In the genomic region with DNA sequence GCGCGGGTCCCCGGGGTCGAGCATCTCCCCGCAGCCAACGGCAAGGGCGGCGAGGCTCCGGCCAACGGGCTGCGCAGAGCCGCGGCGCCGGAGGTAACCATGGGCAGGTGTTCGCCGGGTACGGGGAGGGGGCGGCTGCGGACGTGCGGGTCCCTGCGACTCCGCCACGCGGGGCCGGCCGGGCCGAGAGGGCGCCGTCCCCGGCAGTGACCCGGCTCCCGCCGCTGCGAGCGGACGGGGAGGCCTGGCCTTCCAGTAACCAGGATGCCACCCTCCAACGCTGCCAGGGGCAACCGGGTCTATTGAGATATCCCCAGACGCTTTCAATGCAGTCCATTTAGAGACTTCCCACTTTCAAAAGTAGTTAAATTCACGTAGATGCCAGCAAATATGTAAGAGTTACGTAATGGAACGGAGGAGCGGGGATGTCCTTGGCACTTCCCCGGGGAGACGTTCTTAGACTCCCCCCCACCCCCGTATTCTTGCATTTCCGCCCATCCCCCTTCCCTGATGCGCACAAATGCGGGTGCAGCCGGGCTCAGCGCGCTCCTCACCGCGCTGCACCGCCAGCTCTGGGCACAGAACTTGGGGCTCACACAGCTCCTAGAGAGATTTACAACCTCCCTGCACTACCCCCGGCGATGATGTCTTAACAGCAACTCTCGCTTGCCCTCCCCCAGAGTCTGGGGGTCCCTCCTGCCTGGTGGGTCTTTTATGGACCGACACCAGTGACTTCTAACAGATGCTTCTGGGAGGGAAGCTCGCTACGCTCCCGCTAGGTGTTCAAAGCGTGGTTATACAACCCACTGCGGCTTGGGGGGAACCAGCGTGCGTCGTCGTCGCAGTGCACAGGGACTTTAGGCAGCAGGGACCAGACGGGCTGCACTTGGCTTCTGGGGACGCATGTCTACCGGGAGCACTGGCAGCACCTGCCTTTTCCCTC, we compare ENCODE assay signal across 1 cellular context.
A peak's percentile ranks its signal among the peaks of the same experiment; 100 is the strongest.
TF ChIP-seq lines count a peak whose summit lies in the region.

No MANE protein-coding gene starts in this region.

TF ChIP-seq in GM12878, 131 proteins besides CTCF, POLR2A, EP300 and RAD21 (continued from another document):
- TF ChIP-seq CBX3 (IDR thresholded peaks at IDR 0.05; ENCODE audit: borderline replicate concordance, low read depth) = no peak
- no peak for TF ChIP-seq NFYA (IDR thresholded peaks at IDR 0.05; ENCODE audit: borderline replicate concordance, low read depth, low read length)
- TF ChIP-seq IKZF1 (conservative IDR thresholded peaks at IDR 0.05) = peak; percentile 8
- TF ChIP-seq TAF1 (IDR thresholded peaks at IDR 0.05; ENCODE audit: borderline replicate concordance, low read depth, low read length) = peak; percentile 10; the same call in 1 of the 2 replicates
- 0 out of 2 replicates have a peak, but pooled peaks have one; percentile 28 for TF ChIP-seq SIN3A (IDR thresholded peaks at IDR 0.05; ENCODE audit: low read depth, low read length)
- TF ChIP-seq PML (IDR thresholded peaks at IDR 0.05; ENCODE audit: low read length) = no peak
- peak; percentile 37 for TF ChIP-seq LARP7 (IDR thresholded peaks at IDR 0.05)
- TF ChIP-seq MYB (IDR thresholded peaks at IDR 0.05; ENCODE audit: borderline replicate concordance, low read depth, low read length) = no peak
- TF ChIP-seq MEF2B (IDR thresholded peaks at IDR 0.05; ENCODE audit: partially characterized antibody, poor library complexity, severe bottlenecking) = peak; percentile 48
- TF ChIP-seq IRF4 (IDR thresholded peaks at IDR 0.05; ENCODE audit: low read depth, low read length) = no peak
- TF ChIP-seq SUZ12 (IDR thresholded peaks at IDR 0.05; ENCODE audit: unreplicated experiment) = no peak
- TF ChIP-seq MTA2 (IDR thresholded peaks at IDR 0.05; ENCODE audit: low read depth) = peak; percentile 33; the same call in 1 of the 2 replicates
- TF ChIP-seq EED (IDR thresholded peaks at IDR 0.05; ENCODE audit: low read depth) = no peak
- TF ChIP-seq BHLHE40 (IDR thresholded peaks at IDR 0.05; ENCODE audit: borderline replicate concordance in 1 of 2, low read depth in 2 of 2, low read length in 1 of 2) = 0 out of 4 replicates have a peak, but pooled peaks of 1 of the 2 experiments have one; percentile 2
- TF ChIP-seq, protein P1, sequence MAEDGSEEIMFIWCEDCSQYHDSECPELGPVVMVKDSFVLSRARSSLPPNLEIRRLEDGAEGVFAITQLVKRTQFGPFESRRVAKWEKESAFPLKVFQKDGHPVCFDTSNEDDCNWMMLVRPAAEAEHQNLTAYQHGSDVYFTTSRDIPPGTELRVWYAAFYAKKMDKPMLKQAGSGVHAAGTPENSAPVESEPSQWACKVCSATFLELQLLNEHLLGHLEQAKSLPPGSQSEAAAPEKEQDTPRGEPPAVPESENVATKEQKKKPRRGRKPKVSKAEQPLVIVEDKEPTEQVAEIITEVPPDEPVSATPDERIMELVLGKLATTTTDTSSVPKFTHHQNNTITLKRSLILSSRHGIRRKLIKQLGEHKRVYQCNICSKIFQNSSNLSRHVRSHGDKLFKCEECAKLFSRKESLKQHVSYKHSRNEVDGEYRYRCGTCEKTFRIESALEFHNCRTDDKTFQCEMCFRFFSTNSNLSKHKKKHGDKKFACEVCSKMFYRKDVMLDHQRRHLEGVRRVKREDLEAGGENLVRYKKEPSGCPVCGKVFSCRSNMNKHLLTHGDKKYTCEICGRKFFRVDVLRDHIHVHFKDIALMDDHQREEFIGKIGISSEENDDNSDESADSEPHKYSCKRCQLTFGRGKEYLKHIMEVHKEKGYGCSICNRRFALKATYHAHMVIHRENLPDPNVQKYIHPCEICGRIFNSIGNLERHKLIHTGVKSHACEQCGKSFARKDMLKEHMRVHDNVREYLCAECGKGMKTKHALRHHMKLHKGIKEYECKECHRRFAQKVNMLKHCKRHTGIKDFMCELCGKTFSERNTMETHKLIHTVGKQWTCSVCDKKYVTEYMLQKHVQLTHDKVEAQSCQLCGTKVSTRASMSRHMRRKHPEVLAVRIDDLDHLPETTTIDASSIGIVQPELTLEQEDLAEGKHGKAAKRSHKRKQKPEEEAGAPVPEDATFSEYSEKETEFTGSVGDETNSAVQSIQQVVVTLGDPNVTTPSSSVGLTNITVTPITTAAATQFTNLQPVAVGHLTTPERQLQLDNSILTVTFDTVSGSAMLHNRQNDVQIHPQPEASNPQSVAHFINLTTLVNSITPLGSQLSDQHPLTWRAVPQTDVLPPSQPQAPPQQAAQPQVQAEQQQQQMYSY (CRISPR knock-in tag; IDR thresholded peaks at IDR 0.05) = no peak
- TF ChIP-seq, protein P2, sequence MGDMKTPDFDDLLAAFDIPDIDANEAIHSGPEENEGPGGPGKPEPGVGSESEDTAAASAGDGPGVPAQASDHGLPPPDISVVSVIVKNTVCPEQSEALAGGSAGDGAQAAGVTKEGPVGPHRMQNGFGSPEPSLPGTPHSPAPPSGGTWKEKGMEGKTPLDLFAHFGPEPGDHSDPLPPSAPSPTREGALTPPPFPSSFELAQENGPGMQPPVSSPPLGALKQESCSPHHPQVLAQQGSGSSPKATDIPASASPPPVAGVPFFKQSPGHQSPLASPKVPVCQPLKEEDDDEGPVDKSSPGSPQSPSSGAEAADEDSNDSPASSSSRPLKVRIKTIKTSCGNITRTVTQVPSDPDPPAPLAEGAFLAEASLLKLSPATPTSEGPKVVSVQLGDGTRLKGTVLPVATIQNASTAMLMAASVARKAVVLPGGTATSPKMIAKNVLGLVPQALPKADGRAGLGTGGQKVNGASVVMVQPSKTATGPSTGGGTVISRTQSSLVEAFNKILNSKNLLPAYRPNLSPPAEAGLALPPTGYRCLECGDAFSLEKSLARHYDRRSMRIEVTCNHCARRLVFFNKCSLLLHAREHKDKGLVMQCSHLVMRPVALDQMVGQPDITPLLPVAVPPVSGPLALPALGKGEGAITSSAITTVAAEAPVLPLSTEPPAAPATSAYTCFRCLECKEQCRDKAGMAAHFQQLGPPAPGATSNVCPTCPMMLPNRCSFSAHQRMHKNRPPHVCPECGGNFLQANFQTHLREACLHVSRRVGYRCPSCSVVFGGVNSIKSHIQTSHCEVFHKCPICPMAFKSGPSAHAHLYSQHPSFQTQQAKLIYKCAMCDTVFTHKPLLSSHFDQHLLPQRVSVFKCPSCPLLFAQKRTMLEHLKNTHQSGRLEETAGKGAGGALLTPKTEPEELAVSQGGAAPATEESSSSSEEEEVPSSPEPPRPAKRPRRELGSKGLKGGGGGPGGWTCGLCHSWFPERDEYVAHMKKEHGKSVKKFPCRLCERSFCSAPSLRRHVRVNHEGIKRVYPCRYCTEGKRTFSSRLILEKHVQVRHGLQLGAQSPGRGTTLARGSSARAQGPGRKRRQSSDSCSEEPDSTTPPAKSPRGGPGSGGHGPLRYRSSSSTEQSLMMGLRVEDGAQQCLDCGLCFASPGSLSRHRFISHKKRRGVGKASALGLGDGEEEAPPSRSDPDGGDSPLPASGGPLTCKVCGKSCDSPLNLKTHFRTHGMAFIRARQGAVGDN (IDR thresholded peaks at IDR 0.05) = peak; percentile 65
- TF ChIP-seq MXI1 (IDR thresholded peaks at IDR 0.05; ENCODE audit: low read depth, low read length) = peak; percentile 45; the same call in 1 of the 2 replicates
- TF ChIP-seq HDAC6 (IDR thresholded peaks at IDR 0.05; ENCODE audit: unreplicated experiment) = no peak
- peak; percentile 31; the same call in 1 of the 2 replicates for TF ChIP-seq SMARCA5 (IDR thresholded peaks at IDR 0.05)
- no peak for TF ChIP-seq SMC3 (IDR thresholded peaks at IDR 0.05; ENCODE audit: borderline replicate concordance, low read length)
- peak; percentile 69 for TF ChIP-seq DPF2 (IDR thresholded peaks at IDR 0.05)
- peak in 1 of 2 experiments; percentile 73; a peak in 1 of 3 replicates for TF ChIP-seq EGR1 (IDR thresholded peaks at IDR 0.05; ENCODE audit: borderline replicate concordance in 1 of 2, low read depth in 2 of 2, low read length in 2 of 2)
- 0 out of 2 replicates have a peak, but pooled peaks have one; percentile 26 for TF ChIP-seq CHD2 (IDR thresholded peaks at IDR 0.05; ENCODE audit: borderline replicate concordance, low read depth, low read length)
- no peak for TF ChIP-seq POLR2AphosphoS2 (IDR thresholded peaks at IDR 0.05; ENCODE audit: low read depth, low read length)
- 0 out of 2 replicates have a peak, but pooled peaks have one; percentile 38 for TF ChIP-seq BACH1 (IDR thresholded peaks at IDR 0.05; ENCODE audit: borderline replicate concordance)
- TF ChIP-seq SMAD1 (IDR thresholded peaks at IDR 0.05; ENCODE audit: low read depth, partially characterized antibody) = no peak
- TF ChIP-seq CBFB (IDR thresholded peaks at IDR 0.05; ENCODE audit: low read depth) = no peak
- no peak for TF ChIP-seq NR2C2 (IDR thresholded peaks at IDR 0.05; ENCODE audit: borderline replicate concordance, control insufficient read depth, insufficient read length, low read depth)
- TF ChIP-seq HCFC1 (IDR thresholded peaks at IDR 0.05; ENCODE audit: low read length) = no peak; the same call in 1 of the 2 replicates
